Comparison of ENCODE assay signal across 26 cellular contexts in the genomic region with DNA sequence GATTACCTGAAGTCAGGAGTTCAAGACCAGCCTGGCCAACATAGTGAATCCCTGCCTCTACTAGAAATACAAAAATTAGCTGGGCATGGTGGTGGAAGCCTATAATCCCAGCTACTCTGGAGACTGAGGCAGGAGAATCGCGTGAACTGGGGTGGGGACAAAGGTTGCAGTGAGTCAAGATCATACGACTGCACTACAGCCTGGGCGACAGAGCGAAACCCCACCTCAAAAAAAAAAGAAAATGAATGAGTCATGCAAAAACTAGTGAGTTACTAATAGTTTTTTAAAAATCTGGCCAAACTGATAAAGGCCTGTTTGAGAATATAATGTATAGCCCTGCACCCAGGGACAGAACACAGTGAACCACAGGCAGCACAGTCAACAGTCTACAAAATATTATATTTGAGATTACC. TPM values are rescaled to one million over a fixed set of nuclear protein-coding genes. Genes with fewer than 3 reads are reported as not detected.
DNase-seq lines count a peak whose midpoint lies in the region; ATAC-seq, FAIRE-seq and TF ChIP-seq lines count a peak whose summit lies in the region.
"Had no signal": no experiment of that assay in that cellular context is flagged by ENCODE, and none has a peak within 500 bp of the region (broad histone marks: within the 10 kb centered on the region; RNA-seq: fewer than 3 reads in every experiment).

No MANE protein-coding gene starts in this region.

- H4K5ac ChIP-seq in IMR-90 (ENCODE audit: low read depth, low read length): no peak overlapping the region

- BruUV-seq in IMR-90 (replicated peaks; lab: Mats Ljungman, UMichigan): no TSS peak
- no TSS peak for BruUV-seq in Calu3 (replicated peaks; lab: Mats Ljungman, UMichigan)

- no peak overlapping the region for H2BK120ac ChIP-seq in IMR-90 (ENCODE audit: low read depth, low read length)

- WGBS in IMR-90 (ENCODE audit: extremely low coverage in 2 of 2, insufficient read length in 1 of 2), 2 experiments: no CpG with 5 or more reads among the region's 5 CpGs
- WGBS in gastroesophageal sphincter (ENCODE audit: low coverage in 1 of 2), 2 donors: 73 to 89% methylated on average over 3 to 5 of the region's 5 CpGs

- H2BK5ac ChIP-seq in IMR-90 (ENCODE audit: low read depth, low read length, poor library complexity, severe bottlenecking): no peak overlapping the region

- TF ChIP-seq CTCF in IMR-90 (conservative IDR thresholded peaks at IDR 0.05; ENCODE audit: low read depth, low read length): no peak
- TF ChIP-seq CTCF in bronchial epithelial cell (IDR thresholded peaks at IDR 0.05; ENCODE audit: insufficient read depth, low read length, severe bottlenecking): no peak
- TF ChIP-seq CTCF in Calu3 (IDR thresholded peaks at IDR 0.05; ENCODE audit: unreplicated experiment): no peak
- TF ChIP-seq CTCF in gastroesophageal sphincter (IDR thresholded peaks at IDR 0.05): no peak

- H3K27ac Mint-ChIP-seq in Calu3 (ENCODE audit: unreplicated experiment): no peak overlapping the region
- no peak overlapping the region for H3K27ac Mint-ChIP-seq in T-helper 2 cell treated with Interferon-gamma antibody and Interleukin-4, amounts not matched to agents 5 μg/mL and 100 μg/mL, for 36 hours
- H3K27ac Mint-ChIP-seq: activated CD4-positive, alpha-beta memory T cell treated with anti-CD3 and anti-CD28 coated beads for 36 hours; CD14-positive monocyte had no signal

- H3K79me1 ChIP-seq in IMR-90 (ENCODE audit: low read depth in 1 of 2, low read length in 2 of 2): peaks cover 7 to 38% of the 10 kb centered on the region in 2 experiments; a peak in 3 of 4 replicates

- no peak overlapping the region for H3K56ac ChIP-seq in IMR-90 (ENCODE audit: extremely low read depth, insufficient read depth, low read length)

- H3K23ac ChIP-seq in IMR-90 (ENCODE audit: low read depth, low read length): no peak overlapping the region

- H3K9me3 Mint-ChIP-seq in Calu3 (ENCODE audit: low read depth, unreplicated experiment): no peaks in the 10 kb centered on the region
- no peaks in the 10 kb centered on the region for H3K9me3 Mint-ChIP-seq in T-helper 2 cell treated with Interferon-gamma antibody and Interleukin-4, amounts not matched to agents 5 μg/mL and 100 μg/mL, for 36 hours
- H3K9me3 Mint-ChIP-seq: activated CD4-positive, alpha-beta memory T cell treated with anti-CD3 and anti-CD28 coated beads for 36 hours; CD14-positive monocyte had no signal

- no peak overlapping the region for H3K27ac ChIP-seq in IMR-90 (ENCODE audit: insufficient read depth, low read length)
- H3K27ac ChIP-seq in gastroesophageal sphincter: no peak overlapping the region
- H3K27ac ChIP-seq: KMS-11, lower lobe of right lung had no signal

- TF ChIP-seq POLR2A in IMR-90 (IDR thresholded peaks at IDR 0.05; ENCODE audit: low read depth, low read length) (no peak), gastroesophageal sphincter (IDR thresholded peaks at IDR 0.05) (no peak)

- no peak overlapping the region for H4K8ac ChIP-seq in IMR-90 (ENCODE audit: low read depth in 2 of 2, low read length in 2 of 2)

- no peak overlapping the region for H3K18ac ChIP-seq in IMR-90 (ENCODE audit: low read depth, low read length)

- H2AFZ ChIP-seq in IMR-90 (replicated peaks; ENCODE audit: low read length, poor library complexity): no peak overlapping the region

- DNase-seq in ACHN (peak; percentile 85), IMR-90 (peak; percentile 62), bronchial epithelial cell (ENCODE audit: low read depth) (peak; percentile 43), iris pigment epithelial cell (ENCODE audit: low read depth) (peak; percentile 64), Calu3 (no peak)
- no peak for DNase-seq in T-helper 2 cell treated with Interferon-gamma antibody and Interleukin-4, amounts not matched to agents 5 μg/mL and 100 μg/mL, for 36 hours (ENCODE audit: low spot score)
- DNase-seq: activated CD4-positive, alpha-beta memory T cell treated with anti-CD3 and anti-CD28 coated beads for 36 hours; activated CD4-positive, CD25-positive, alpha-beta regulatory T cell; activated gamma-delta T cell; DMS153; heart right ventricle; lower lobe of right lung; NCI-H1930; NCI-H226; occipital lobe; right cardiac atrium; stimulated activated CD4-positive, alpha-beta T cell treated with anti-CD3 and anti-CD28 coated beads, Interleukin-15, amount 100 ng/mL, for 24 hours; substantia nigra; T-helper 17 cell had no signal

- H3K4me3 Mint-ChIP-seq in Calu3 (ENCODE audit: low read depth, unreplicated experiment): no peak overlapping the region
- H3K4me3 Mint-ChIP-seq in T-helper 2 cell treated with Interferon-gamma antibody and Interleukin-4, amounts not matched to agents 5 μg/mL and 100 μg/mL, for 36 hours: no peak overlapping the region
- H3K4me3 Mint-ChIP-seq: activated CD4-positive, alpha-beta memory T cell treated with anti-CD3 and anti-CD28 coated beads for 36 hours; CD14-positive monocyte; T-helper 17 cell had no signal

- H2AK5ac ChIP-seq in IMR-90 (ENCODE audit: low read depth, low read length): no peak overlapping the region

- H3K9me1 ChIP-seq in IMR-90 (ENCODE audit: insufficient read depth, low read length): peaks cover 17% of the 10 kb centered on the region

- intact Hi-C loops in IMR-90 (cut with micrococcal nuclease) (no loop called here), Calu3 (cut with micrococcal nuclease; ENCODE audit: unreplicated experiment) (no loop called here)

- no peak overlapping the region for H3K4me2 ChIP-seq in IMR-90 (ENCODE audit: low read depth, low read length)
- H3K4me2 ChIP-seq: KMS-11 had no signal

- no peak overlapping the region for H3K9ac ChIP-seq in IMR-90 (ENCODE audit: low read depth, low read length)
- H3K9ac ChIP-seq: KMS-11 had no signal

- H3K9me3 ChIP-seq in IMR-90 (ENCODE audit: control insufficient read depth, insufficient read depth, low read length) (no peaks in the 10 kb centered on the region), gastroesophageal sphincter (no peaks in the 10 kb centered on the region)
- H3K9me3 ChIP-seq: heart right ventricle, lower lobe of right lung had no signal

- H3K4me1 ChIP-seq in IMR-90 (ENCODE audit: control insufficient read depth, insufficient read depth, low read length): no peaks in the 10 kb centered on the region
- peaks cover 0 to 21% (median 0%) of the 10 kb centered on the region in 3 donors for H3K4me1 ChIP-seq in gastroesophageal sphincter
- H3K4me1 ChIP-seq: lower lobe of right lung had no signal

- no peak for TF ChIP-seq RAD21 in IMR-90 (IDR thresholded peaks at IDR 0.05; ENCODE audit: low read length)

- no peak overlapping the region for H2BK15ac ChIP-seq in IMR-90 (ENCODE audit: low read depth, low read length)

- H3K14ac ChIP-seq in IMR-90 (replicated peaks; ENCODE audit: low read depth, low read length): no peak overlapping the region

- peaks cover 25% of the 10 kb centered on the region for H3K4me1 Mint-ChIP-seq in Calu3 (ENCODE audit: low read depth, unreplicated experiment)
- H3K4me1 Mint-ChIP-seq in T-helper 2 cell treated with Interferon-gamma antibody and Interleukin-4, amounts not matched to agents 5 μg/mL and 100 μg/mL, for 36 hours (ENCODE audit: low read depth): peaks cover 4% of the 10 kb centered on the region

- CTCF ChIA-PET in IMR-90 (lab: Yijun Ruan, JAX): no interaction called here
- CTCF ChIA-PET in Calu3 (lab: Charles Lee): no interaction called here

- H2AK9ac ChIP-seq in IMR-90 (replicated peaks; ENCODE audit: low read depth, low read length, poor library complexity): no peak overlapping the region

- in situ Hi-C loops in ACHN (cut with HindIII; ENCODE audit: low pct_ligation_motif_present, low pct_unique_long_range_greater_than_20kb, low sequenced_read_pairs): no loop called here
- in situ Hi-C loops in IMR-90 (cut with MboI; ENCODE audit: low sequenced_read_pairs): no loop called here

- ATAC-seq in IMR-90 (ENCODE audit: low read depth) (no peak), HG03571 (IDR thresholded peaks at IDR 0.05; ENCODE audit: unreplicated experiment) (no peak), gastroesophageal sphincter (no peak)
- ATAC-seq: esophagus mucosa, heart right ventricle, lower lobe of right lung, Panc1, right cardiac atrium, T-helper 17 cell had no signal

- peaks cover 47% of the 10 kb centered on the region for H3K36me3 Mint-ChIP-seq in Calu3 (ENCODE audit: insufficient read depth, unreplicated experiment)
- H3K36me3 Mint-ChIP-seq in T-helper 2 cell treated with Interferon-gamma antibody and Interleukin-4, amounts not matched to agents 5 μg/mL and 100 μg/mL, for 36 hours (ENCODE audit: low read depth): peaks cover 50% of the 10 kb centered on the region

- no peak overlapping the region for H4K91ac ChIP-seq in IMR-90 (ENCODE audit: insufficient read depth, low read depth, low read length)

- H3K4me3 ChIP-seq in IMR-90 (ENCODE audit: insufficient read depth, low read depth, low read length) (no peak overlapping the region), bronchial epithelial cell (ENCODE audit: low read depth, low read length) (no peak overlapping the region), gastroesophageal sphincter (no peak overlapping the region)
- H3K4me3 ChIP-seq: heart right ventricle, lower lobe of right lung had no signal

- TF ChIP-seq EP300 in gastroesophageal sphincter (IDR thresholded peaks at IDR 0.05): no peak

- H3K4ac ChIP-seq in IMR-90 (ENCODE audit: low read depth, low read length): no peak overlapping the region

- H3K27me3 ChIP-seq in IMR-90 (ENCODE audit: control insufficient read depth, insufficient read depth, low read length) (no peaks in the 10 kb centered on the region), bronchial epithelial cell (ENCODE audit: control insufficient read depth, insufficient read depth, low read length) (no peaks in the 10 kb centered on the region), gastroesophageal sphincter (no peaks in the 10 kb centered on the region)
- H3K27me3 ChIP-seq: heart right ventricle had no signal

- H2BK20ac ChIP-seq in IMR-90 (ENCODE audit: low read depth, low read length): no peak overlapping the region

- H3K36me3 ChIP-seq in IMR-90 (ENCODE audit: control insufficient read depth, insufficient read depth, low read length): peaks cover 38% of the 10 kb centered on the region
- H3K36me3 ChIP-seq in bronchial epithelial cell (ENCODE audit: control insufficient read depth, insufficient read depth, low read length): peaks cover 21% of the 10 kb centered on the region
- H3K36me3 ChIP-seq in gastroesophageal sphincter: peaks cover 3 to 100% of the 10 kb centered on the region in 2 donors

- no peaks in the 10 kb centered on the region; the same call in 1 of the 2 replicates for H4K20me1 ChIP-seq in IMR-90 (ENCODE audit: insufficient read depth, low read length)

- no peak for FAIRE-seq in bronchial epithelial cell (lab: Jason Lieb, UNC)
- FAIRE-seq: GM12891 had no signal

- H3K27me3 Mint-ChIP-seq in Calu3 (ENCODE audit: unreplicated experiment): no peaks in the 10 kb centered on the region
- no peaks in the 10 kb centered on the region for H3K27me3 Mint-ChIP-seq in T-helper 2 cell treated with Interferon-gamma antibody and Interleukin-4, amounts not matched to agents 5 μg/mL and 100 μg/mL, for 36 hours (ENCODE audit: low read depth)
- H3K27me3 Mint-ChIP-seq: activated CD4-positive, alpha-beta memory T cell treated with anti-CD3 and anti-CD28 coated beads for 36 hours; T-helper 17 cell had no signal

- POLR2A ChIA-PET in IMR-90 (lab: Charles Lee; ENCODE audit: unreplicated experiment): no interaction called here

- dilution Hi-C loops in IMR-90 (cut with HindIII; ENCODE audit: low sequenced_read_pairs, unreplicated experiment): no loop called here

RNA-seq across cellular contexts. Expression of a gene that starts 17.5 kb away (rescaled TPM):
- total RNA-seq in IMR-90 (2012; rRNA removed): 37.6 and 65.5 TPM in 2 replicates
- 24.8 and 26.9 TPM in 2 replicates for polyA plus RNA-seq in IMR-90 (2012; rRNA removed)
- polyA plus RNA-seq in IMR-90 (2012; cell fraction: cytosol; rRNA removed): 8.9 and 15.8 TPM in 2 replicates
- polyA plus RNA-seq in IMR-90 (2012; cell fraction: nucleus; rRNA removed; ENCODE audit: low replicate concordance): 8.0 and 24.0 TPM in 2 replicates
- total RNA-seq in bronchial epithelial cell: 57.0 and 67.1 TPM in 2 replicates
- 55.1 and 59.2 TPM in 2 replicates for total RNA-seq in Calu3 (2022)
- total RNA-seq in gastroesophageal sphincter: 10 to 100 TPM; 38.4 to 52.9 (median 40.8) TPM

RNA-seq across cellular contexts. Expression of a gene that starts 48.2 kb away (rescaled TPM):
- total RNA-seq in IMR-90 (2012; rRNA removed): 1.8 and 2.2 TPM in 2 replicates
- 10.1 and 11.1 TPM in 2 replicates for polyA plus RNA-seq in IMR-90 (2012; rRNA removed)
- polyA plus RNA-seq in IMR-90 (2012; cell fraction: cytosol; rRNA removed): 3.7 and 4.4 TPM in 2 replicates
- 42.2 and 105 TPM in 2 replicates for polyA plus RNA-seq in IMR-90 (2012; cell fraction: nucleus; rRNA removed; ENCODE audit: low replicate concordance)
- total RNA-seq in bronchial epithelial cell: 4.0 and 9.0 TPM in 2 replicates
- 5.8 and 6.8 TPM in 2 replicates for total RNA-seq in Calu3 (2022)
- total RNA-seq in gastroesophageal sphincter: 1 to 10 TPM; 2.6 to 4.7 (median 3.2) TPM
- polyA plus RNA-seq: CD14-positive monocyte had no signal

RNA-seq across cellular contexts. Expression of a gene that starts 51.5 kb away (rescaled TPM):
- total RNA-seq in IMR-90 (2012; rRNA removed): 927 and 997 TPM in 2 replicates
- polyA plus RNA-seq in IMR-90 (2012; rRNA removed): 1,040 and 1,386 TPM in 2 replicates
- polyA plus RNA-seq in IMR-90 (2012; cell fraction: cytosol; rRNA removed): 740 and 1,531 TPM in 2 replicates
- 748 and 1,694 TPM in 2 replicates for polyA plus RNA-seq in IMR-90 (2012; cell fraction: nucleus; rRNA removed; ENCODE audit: low replicate concordance)
- total RNA-seq in bronchial epithelial cell: 468 and 922 TPM in 2 replicates
- 25.7 and 34.5 TPM in 2 replicates for total RNA-seq in Calu3 (2022)
- 100 to 1,000 TPM; 398 to 983 (median 654) TPM for total RNA-seq in gastroesophageal sphincter

Comparison
In these comparisons a context has a peak if more than half of its experiments do, and no peak if none do; other contexts are left out.
1. DNase-seq: peak in ACHN (single experiment), IMR-90 (single experiment), bronchial epithelial cell (single experiment) and iris pigment epithelial cell (single experiment); none in Calu3 (single experiment) and T-helper 2 cell treated with Interferon-gamma antibody and Interleukin-4, amounts not matched to agents 5 μg/mL and 100 μg/mL, for 36 hours (single experiment).
2. RNA of a gene that starts 51.5 kb away (total RNA-seq): 927 to 997 TPM in IMR-90, 398 to 983 TPM in gastroesophageal sphincter and 468 to 922 TPM in bronchial epithelial cell; 25.7 to 34.5 TPM in Calu3; every median in the first group is over 10 times any median in the second.